In the genomic region with DNA sequence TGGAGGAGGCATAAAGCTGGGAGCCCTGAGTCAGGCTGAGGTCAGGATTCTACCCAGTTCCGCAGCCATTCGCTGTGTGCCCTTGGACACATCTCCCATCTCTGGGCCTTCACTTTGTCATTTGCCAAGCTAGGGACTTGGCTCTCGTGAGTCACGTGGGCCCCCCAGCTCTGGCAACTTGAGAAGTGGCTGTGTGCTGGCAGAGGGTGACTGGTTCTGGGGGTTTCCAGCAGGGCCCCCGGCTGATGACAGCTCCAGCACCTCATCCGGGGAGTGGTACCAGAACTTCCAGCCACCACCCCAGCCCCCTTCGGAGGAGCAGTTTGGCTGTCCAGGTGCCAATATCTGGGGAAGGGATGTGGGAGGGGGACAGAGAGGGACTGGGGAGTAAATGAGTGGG, we compare ENCODE assay signal across 18 cellular contexts. TPM values are rescaled to one million over a fixed set of nuclear protein-coding genes. Genes with fewer than 3 reads are reported as not detected.
"Had no signal": no experiment of that assay in that cellular context is flagged by ENCODE, and none has a peak within 500 bp of the region (broad histone marks: within the 10 kb centered on the region; RNA-seq: fewer than 3 reads in every experiment).

No MANE protein-coding gene starts in this region.

- H3K36me3 ChIP-seq: esophagus muscularis mucosa had no signal

- H3K9me3 Mint-ChIP-seq: activated B cell treated with CpG ODN at 0.5 μM for 24 hours; immature natural killer cell; naive B cell; stimulated activated memory B cell treated with anti-CD40 and anti-IgM and Interleukin-4, amounts not matched to agents 10 μg/mL and 1 μg/mL and 100 μg/mL, for 72 hours had no signal

- H3K4me2 ChIP-seq: SK-N-SH, smooth muscle cell had no signal

- H3K27me3 Mint-ChIP-seq: activated B cell treated with CpG ODN at 0.5 μM for 24 hours; activated naive CD4-positive, alpha-beta T cell treated with anti-CD3 and anti-CD28 coated beads, Interleukin-2, amount 10 ng/mL, durations not matched to agents 7 days and 5 days; naive B cell; stimulated activated memory B cell treated with anti-CD40 and anti-IgM and Interleukin-4, amounts not matched to agents 10 μg/mL and 1 μg/mL and 100 μg/mL, for 72 hours had no signal

- H3K4me3 Mint-ChIP-seq: activated B cell treated with CpG ODN at 0.5 μM for 24 hours; activated naive CD4-positive, alpha-beta T cell treated with anti-CD3 and anti-CD28 coated beads, Interleukin-2, amount 10 ng/mL, durations not matched to agents 7 days and 5 days; immature natural killer cell; naive B cell; stimulated activated memory B cell treated with anti-CD40 and anti-IgM and Interleukin-4, amounts not matched to agents 10 μg/mL and 1 μg/mL and 100 μg/mL, for 72 hours had no signal

- H3K4me3 ChIP-seq: esophagus muscularis mucosa, lung, smooth muscle cell had no signal

- H3K4me1 ChIP-seq: esophagus muscularis mucosa had no signal

- H3K27ac ChIP-seq: esophagus muscularis mucosa had no signal

- H3K27ac Mint-ChIP-seq: activated B cell treated with CpG ODN at 0.5 μM for 24 hours; immature natural killer cell; progenitor cell of endocrine pancreas; stimulated activated memory B cell treated with anti-CD40 and anti-IgM and Interleukin-4, amounts not matched to agents 10 μg/mL and 1 μg/mL and 100 μg/mL, for 72 hours had no signal

- H3K9me3 ChIP-seq: SK-N-SH had no signal

- H3K36me3 Mint-ChIP-seq: stimulated activated memory B cell treated with anti-CD40 and anti-IgM and Interleukin-4, amounts not matched to agents 10 μg/mL and 1 μg/mL and 100 μg/mL, for 72 hours had no signal

- FAIRE-seq: bronchial epithelial cell had no signal

- ATAC-seq: right cardiac atrium; stimulated activated memory B cell treated with anti-CD40 and anti-IgM and Interleukin-4, amounts not matched to agents 10 μg/mL and 1 μg/mL and 100 μg/mL, for 72 hours had no signal

- H3K9ac ChIP-seq: SK-N-SH had no signal

- DNase-seq: activated B cell treated with CpG ODN at 0.5 μM for 24 hours; activated naive CD4-positive, alpha-beta T cell treated with anti-CD3 and anti-CD28 coated beads, Interleukin-2, amount 10 ng/mL, durations not matched to agents 7 days and 5 days; activated T-cell treated with anti-CD3 and anti-CD28 coated beads for 4 hours; aorta; immature natural killer cell; midbrain; naive B cell; nucleus accumbens; right cardiac atrium; Right ventricle myocardium superior; SK-N-SH had no signal

RNA-seq across cellular contexts. Expression of gene CD6, which starts 46.6 kb away (rescaled TPM):
- total RNA-seq: bronchial epithelial cell, fibroblast of villous mesenchyme had no signal
- polyA plus RNA-seq: SK-N-SH, smooth muscle cell had no signal
